8 cellular contexts compared by ENCODE assay signal in the genomic region with DNA sequence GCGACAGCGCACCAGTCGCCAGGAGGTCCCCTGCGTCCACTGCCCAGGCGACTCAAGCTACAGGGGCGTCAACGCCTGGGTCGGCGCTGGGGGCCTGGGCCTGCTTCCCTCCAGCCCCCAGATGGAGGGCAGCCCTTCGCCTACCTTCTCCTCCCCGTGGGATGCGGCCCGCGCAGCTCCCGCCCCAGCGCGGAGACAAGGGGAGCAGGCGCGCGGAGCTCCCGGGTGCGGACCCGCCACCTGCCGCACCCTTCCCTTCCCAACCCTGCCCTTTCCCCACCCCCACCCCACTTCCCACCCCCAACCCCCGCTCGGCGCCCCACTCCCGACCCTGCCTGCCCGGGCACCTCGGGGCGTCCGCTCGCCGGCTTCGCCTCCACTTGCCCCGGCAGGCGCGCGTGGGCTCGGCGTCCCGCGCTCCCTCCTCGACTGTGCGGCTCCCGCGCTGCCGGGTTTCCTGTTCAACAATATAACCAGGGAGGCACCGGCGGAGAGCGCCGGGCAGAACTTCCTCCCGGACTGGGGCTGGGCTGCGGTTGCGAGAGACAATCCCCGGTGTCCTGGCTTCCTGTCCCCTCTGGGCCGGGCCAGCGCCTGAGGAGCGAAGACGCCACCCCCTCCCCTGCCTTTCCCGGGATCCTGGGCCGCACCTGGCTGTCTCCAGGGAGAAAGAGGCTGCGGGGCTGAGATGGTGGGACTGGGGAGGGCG. TPM values are rescaled to one million over a fixed set of nuclear protein-coding genes. Genes with fewer than 3 reads are reported as not detected.
A peak's percentile ranks its signal among the peaks of the same experiment; 100 is the strongest.
DNase-seq lines count a peak whose midpoint lies in the region; ATAC-seq and TF ChIP-seq lines count a peak whose summit lies in the region.

A gene with protein sequence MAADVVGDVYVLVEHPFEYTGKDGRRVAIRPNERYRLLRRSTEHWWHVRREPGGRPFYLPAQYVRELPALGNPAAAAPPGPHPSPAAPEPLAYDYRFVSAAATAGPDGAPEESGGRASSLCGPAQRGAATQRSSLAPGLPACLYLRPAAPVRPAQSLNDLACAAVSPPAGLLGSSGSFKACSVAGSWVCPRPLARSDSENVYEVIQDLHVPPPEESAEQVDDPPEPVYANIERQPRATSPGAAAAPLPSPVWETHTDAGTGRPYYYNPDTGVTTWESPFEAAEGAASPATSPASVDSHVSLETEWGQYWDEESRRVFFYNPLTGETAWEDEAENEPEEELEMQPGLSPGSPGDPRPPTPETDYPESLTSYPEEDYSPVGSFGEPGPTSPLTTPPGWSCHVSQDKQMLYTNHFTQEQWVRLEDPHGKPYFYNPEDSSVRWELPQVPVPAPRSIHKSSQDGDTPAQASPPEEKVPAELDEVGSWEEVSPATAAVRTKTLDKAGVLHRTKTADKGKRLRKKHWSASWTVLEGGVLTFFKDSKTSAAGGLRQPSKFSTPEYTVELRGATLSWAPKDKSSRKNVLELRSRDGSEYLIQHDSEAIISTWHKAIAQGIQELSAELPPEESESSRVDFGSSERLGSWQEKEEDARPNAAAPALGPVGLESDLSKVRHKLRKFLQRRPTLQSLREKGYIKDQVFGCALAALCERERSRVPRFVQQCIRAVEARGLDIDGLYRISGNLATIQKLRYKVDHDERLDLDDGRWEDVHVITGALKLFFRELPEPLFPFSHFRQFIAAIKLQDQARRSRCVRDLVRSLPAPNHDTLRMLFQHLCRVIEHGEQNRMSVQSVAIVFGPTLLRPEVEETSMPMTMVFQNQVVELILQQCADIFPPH (minus strand): TSS at position 466 of the 709 bp plus-strand sequence. CDS start 2,591 bp downstream, outside the sequence.

- H3K4me3 Mint-ChIP-seq in activated CD8-positive, alpha-beta T cell treated with anti-CD3 and anti-CD28 coated beads, Interleukin-2, amount 10 ng/mL, durations not matched to agents 7 days and 5 days, result peak within 1 kb of the TSS; percentile 86

- peak within 1 kb of the TSS; percentile 63 for H4K91ac ChIP-seq in trophoblast cell (ENCODE audit: low read depth, low read length)

- TF ChIP-seq CTCF in C4-2B (conservative IDR thresholded peaks at IDR 0.05), result no peak

- H3K4me1 Mint-ChIP-seq in activated CD8-positive, alpha-beta T cell treated with anti-CD3 and anti-CD28 coated beads, Interleukin-2, amount 10 ng/mL, durations not matched to agents 7 days and 5 days (ENCODE audit: low read depth), result peaks cover 36% of the 10 kb centered on the region

- no peaks in the 10 kb centered on the region for H3K27me3 Mint-ChIP-seq in activated CD8-positive, alpha-beta T cell treated with anti-CD3 and anti-CD28 coated beads, Interleukin-2, amount 10 ng/mL, durations not matched to agents 7 days and 5 days (ENCODE audit: low read depth)

- H3K4me1 ChIP-seq in HUES64 (ENCODE audit: insufficient read depth, low read length) (peaks cover 5% of the 10 kb centered on the region; the same call in 1 of the 2 replicates), trophoblast cell (ENCODE audit: control insufficient read depth in 1 of 2, insufficient read depth in 2 of 2, low read length in 2 of 2) (peaks cover 14 to 34% of the 10 kb centered on the region in 2 experiments)

- no peak within 1 kb of the TSS for H3K23ac ChIP-seq in trophoblast cell (ENCODE audit: low read length)

- H3K4me3 ChIP-seq in HUES64 (ENCODE audit: low read length) (peak within 1 kb of the TSS; percentile 87), trophoblast cell (ENCODE audit: low read depth, low read length) (peak within 1 kb of the TSS; percentile 77)

- no peak within 1 kb of the TSS; the same call in 1 of the 2 replicates for H3K9ac ChIP-seq in HUES64 (ENCODE audit: low read depth, low read length)
- no peak within 1 kb of the TSS for H3K9ac ChIP-seq in trophoblast cell (ENCODE audit: low read length)

- H3K79me1 ChIP-seq in trophoblast cell (ENCODE audit: low read length), result peaks cover 18% of the 10 kb centered on the region

- peak within 1 kb of the TSS; percentile 21 for H2BK5ac ChIP-seq in trophoblast cell (ENCODE audit: low read depth, low read length, poor library complexity)

- peak within 1 kb of the TSS; percentile 21 for H2BK12ac ChIP-seq in trophoblast cell (ENCODE audit: low read length)

- H3K36me3 ChIP-seq in HUES64 (ENCODE audit: insufficient read depth, low read length) (no peaks in the 10 kb centered on the region), trophoblast cell (ENCODE audit: control insufficient read depth in 1 of 2, insufficient read depth in 2 of 2, low read length in 2 of 2) (peaks cover 0 to 3% of the 10 kb centered on the region in 2 experiments)

- peak within 1 kb of the TSS; percentile 22; the same call in 1 of the 2 replicates for H3K27ac ChIP-seq in C4-2B
- H3K27ac ChIP-seq in HUES64 (ENCODE audit: low read depth, low read length), result no peak within 1 kb of the TSS
- H3K27ac ChIP-seq in trophoblast cell (ENCODE audit: low read depth, low read length), result peak within 1 kb of the TSS; percentile 61

- peak within 1 kb of the TSS; percentile 77 for H3K14ac ChIP-seq in trophoblast cell (ENCODE audit: low read length)

- DNase-seq in activated CD8-positive, alpha-beta T cell treated with anti-CD3 and anti-CD28 coated beads, Interleukin-2, amount 10 ng/mL, durations not matched to agents 7 days and 5 days, result peak; percentile 57
- peak; percentile 87 for DNase-seq in Right ventricle myocardium superior
- DNase-seq in trophoblast cell, result peak in 1 of 2 donors; percentile 40
- no peak for DNase-seq in globus pallidus (ENCODE audit: low spot score)
- no peak for DNase-seq in DMS79 (lab: John Stamatoyannopoulos, UW)

- H4K12ac ChIP-seq in trophoblast cell (ENCODE audit: low read depth, low read length), result peak within 1 kb of the TSS; percentile 22

- H3K18ac ChIP-seq in trophoblast cell (ENCODE audit: low read length), result peak within 1 kb of the TSS; percentile 67

- peak within 1 kb of the TSS; percentile 66 for H2AFZ ChIP-seq in trophoblast cell (ENCODE audit: insufficient read depth, low read length, poor library complexity)

- peak within 1 kb of the TSS; percentile 31 for H2BK120ac ChIP-seq in trophoblast cell (ENCODE audit: insufficient read depth, low read length, poor library complexity)

- H3K4ac ChIP-seq in trophoblast cell (ENCODE audit: low read depth, low read length), result no peak within 1 kb of the TSS

- H3K79me2 ChIP-seq in trophoblast cell (ENCODE audit: control insufficient read depth, insufficient read depth, low read length, poor library complexity), result peaks cover 2% of the 10 kb centered on the region

- H3K9me3 ChIP-seq in HUES64 (ENCODE audit: insufficient read depth, low read depth, low read length), result no peaks in the 10 kb centered on the region
- no peaks in the 10 kb centered on the region for H3K9me3 ChIP-seq in trophoblast cell (ENCODE audit: insufficient read depth, low read depth, low read length)

- H3K36me3 Mint-ChIP-seq in activated CD8-positive, alpha-beta T cell treated with anti-CD3 and anti-CD28 coated beads, Interleukin-2, amount 10 ng/mL, durations not matched to agents 7 days and 5 days (ENCODE audit: low read depth), result peaks cover 18% of the 10 kb centered on the region

- H3K27ac Mint-ChIP-seq in activated CD8-positive, alpha-beta T cell treated with anti-CD3 and anti-CD28 coated beads, Interleukin-2, amount 10 ng/mL, durations not matched to agents 7 days and 5 days, result peak within 1 kb of the TSS; percentile 86

- ATAC-seq in activated CD8-positive, alpha-beta T cell treated with anti-CD3 and anti-CD28 coated beads, Interleukin-2, amount 10 ng/mL, durations not matched to agents 7 days and 5 days, result no peak
- ATAC-seq in Right ventricle myocardium superior (ENCODE audit: poor library complexity) (peak; percentile 45), HG03521 (IDR thresholded peaks at IDR 0.05; ENCODE audit: unreplicated experiment) (no peak)

- POLR2A ChIA-PET in activated CD8-positive, alpha-beta T cell treated with anti-CD3 and anti-CD28 coated beads, Interleukin-2, amount 10 ng/mL, durations not matched to agents 7 days and 5 days (lab: Charles Lee), result interaction anchor here (0.9 kb wide), 1 partner anchor 20 kb away, joined by 3 read pairs; no protein-coding TSS in a partner anchor

- intact Hi-C loops in Right ventricle myocardium superior (cut with DNase I), result no loop called here

- CTCF ChIA-PET in activated CD8-positive, alpha-beta T cell treated with anti-CD3 and anti-CD28 coated beads, Interleukin-2, amount 10 ng/mL, durations not matched to agents 7 days and 5 days (lab: Charles Lee), result no interaction called here

- 1% methylated on average over 60 of the region's 64 CpGs for WGBS in HUES64
- no CpG with 5 or more reads among the region's 64 CpGs for WGBS in trophoblast cell (ENCODE audit: extremely low coverage, insufficient coverage, insufficient read length)

- H3K27me3 ChIP-seq in HUES64 (ENCODE audit: insufficient read depth, low read length), result peaks cover 66% of the 10 kb centered on the region
- H3K27me3 ChIP-seq in trophoblast cell (ENCODE audit: insufficient read depth, low read length), result peaks cover 21% of the 10 kb centered on the region

- peak within 1 kb of the TSS; percentile 99 for H3K4me2 ChIP-seq in trophoblast cell (ENCODE audit: low read length)

- H3K9me3 Mint-ChIP-seq in activated CD8-positive, alpha-beta T cell treated with anti-CD3 and anti-CD28 coated beads, Interleukin-2, amount 10 ng/mL, durations not matched to agents 7 days and 5 days (ENCODE audit: insufficient read depth), result no peaks in the 10 kb centered on the region

- peak within 1 kb of the TSS; percentile 52 for H4K8ac ChIP-seq in trophoblast cell (ENCODE audit: low read depth, low read length)

- no peak within 1 kb of the TSS for H2AK5ac ChIP-seq in trophoblast cell (ENCODE audit: low read length)

RNA-seq across cellular contexts. Expression of the gene that starts here (rescaled TPM):
- polyA plus RNA-seq in HUES64 (2013, experiment 1 of 2), result 4.2 TPM
- 4.3 TPM for polyA plus RNA-seq in HUES64 (2013, experiment 2 of 2)
- 100 to 1,000 TPM; 100 to 106 TPM for total RNA-seq in activated CD8-positive, alpha-beta T cell treated with anti-CD3 and anti-CD28 coated beads, Interleukin-2, amount 10 ng/mL, durations not matched to agents 7 days and 5 days
- 30.4 TPM for total RNA-seq in Right ventricle myocardium superior
- polyA plus RNA-seq in trophoblast cell (2013), result 12.2 and 13.9 TPM in 2 replicates

Comparison
In these comparisons a context has a peak if more than half of its experiments do, and no peak if none do; other contexts are left out.
1. DNase-seq: peak in activated CD8-positive, alpha-beta T cell treated with anti-CD3 and anti-CD28 coated beads, Interleukin-2, amount 10 ng/mL, durations not matched to agents 7 days and 5 days (single experiment) and Right ventricle myocardium superior (single experiment); none in globus pallidus (single experiment) and DMS79 (single experiment).